In the genomic region with DNA sequence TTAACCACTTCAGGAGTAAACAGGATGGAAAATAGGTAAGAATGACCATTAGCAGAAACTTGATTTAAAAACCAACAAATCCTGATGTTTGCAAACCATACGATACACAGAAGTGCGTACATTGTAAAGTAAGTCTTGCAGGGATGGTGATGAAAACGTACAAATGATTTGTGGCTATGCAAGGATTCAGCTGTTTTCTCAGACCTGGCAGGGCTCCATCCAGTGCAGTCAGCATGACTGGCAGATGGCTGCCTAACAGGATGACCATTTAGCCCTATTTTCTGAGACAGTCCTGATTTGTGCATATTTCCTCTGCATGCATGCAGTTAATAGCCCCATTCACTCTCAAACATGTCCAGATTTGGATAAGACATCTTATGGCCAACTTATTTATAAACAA, we compare ENCODE assay signal across 19 cellular contexts.
DNase-seq lines count a peak whose midpoint lies in the region; ATAC-seq and TF ChIP-seq lines count a peak whose summit lies in the region.
"Had no signal": no experiment of that assay in that cellular context is flagged by ENCODE, and none has a peak within 500 bp of the region (broad histone marks: within the 10 kb centered on the region; RNA-seq: fewer than 3 reads in every experiment).

No MANE protein-coding gene starts in this region.

- DNase-seq in DMS53 (lab: John Stamatoyannopoulos, UW) (peak; percentile 76), IMR-90 (peak; percentile 63), astrocyte of the hippocampus (ENCODE audit: low read depth, low spot score) (peak; percentile 15), iris pigment epithelial cell (ENCODE audit: low read depth) (peak; percentile 57), T1000 (lab: John Stamatoyannopoulos, UW) (no peak), testis (no peak), A673 (ENCODE audit: low spot score) (no peak)
- no peak for DNase-seq in activated effector memory CD4-positive, alpha-beta T cell treated with anti-CD3 and anti-CD28 coated beads, Interleukin-2, amount 50 U/mL, for 16 hours
- DNase-seq: activated CD4-positive, alpha-beta T cell treated with anti-CD3 and anti-CD28 coated beads, Interleukin-2, amount 50 U/mL, for 4 hours; amniotic stem cell; left colon; NCI-H2107; NK-92 treated with Interleukin-12 subunit alpha and Interleukin-12 subunit beta, amount 100 ng/mL, for 24 hours; spleen; stomach; uterus had no signal

- H3K9me1 ChIP-seq in IMR-90 (ENCODE audit: insufficient read depth, low read length): no peaks in the 10 kb centered on the region

- dilution Hi-C loops in IMR-90 (cut with HindIII; ENCODE audit: low sequenced_read_pairs, unreplicated experiment): no loop called here

- H3K4ac ChIP-seq in IMR-90 (ENCODE audit: low read depth, low read length): no peak overlapping the region

- H4K5ac ChIP-seq in IMR-90 (ENCODE audit: low read depth, low read length): no peak overlapping the region

- no peak overlapping the region for H3K23ac ChIP-seq in IMR-90 (ENCODE audit: low read depth, low read length)

- H3K9ac ChIP-seq in IMR-90 (ENCODE audit: low read depth, low read length): no peak overlapping the region

- WGBS in IMR-90 (ENCODE audit: extremely low coverage in 2 of 2, insufficient read length in 1 of 2), 2 experiments: 67% methylated on average over 1 of the region's 3 CpGs; no CpG with 5 or more reads in 1 of the 2 experiments
- 86 to 96% methylated on average over 3 of the region's 3 CpGs for WGBS in testis, 2 donors

- H2AFZ ChIP-seq in IMR-90 (replicated peaks; ENCODE audit: low read length, poor library complexity): no peak overlapping the region

- H4K20me1 ChIP-seq in IMR-90 (ENCODE audit: insufficient read depth, low read length): no peaks in the 10 kb centered on the region

- no peak for ATAC-seq in IMR-90 (ENCODE audit: low read depth)
- ATAC-seq: GM12878, left colon had no signal

- intact Hi-C loops in IMR-90 (cut with micrococcal nuclease) (no loop called here), testis (cut with DNase I; ENCODE audit: low total_unique reads) (no loop called here), A673 (cut with micrococcal nuclease; ENCODE audit: unreplicated experiment) (no loop called here)

- no peak overlapping the region for H3K18ac ChIP-seq in IMR-90 (ENCODE audit: low read depth, low read length)

- H2BK120ac ChIP-seq in IMR-90 (ENCODE audit: low read depth, low read length): no peak overlapping the region

- no peaks in the 10 kb centered on the region for H3K79me1 ChIP-seq in IMR-90 (ENCODE audit: low read depth in 1 of 2, low read length in 2 of 2)

- no peak overlapping the region for H3K14ac ChIP-seq in IMR-90 (replicated peaks; ENCODE audit: low read depth, low read length)

- in situ Hi-C loops in IMR-90 (cut with MboI; ENCODE audit: low sequenced_read_pairs): no loop called here

- TF ChIP-seq RAD21 in IMR-90 (IDR thresholded peaks at IDR 0.05; ENCODE audit: low read length): no peak

- no peak overlapping the region for H2BK15ac ChIP-seq in IMR-90 (ENCODE audit: low read depth, low read length)

- POLR2A ChIA-PET in IMR-90 (lab: Charles Lee; ENCODE audit: unreplicated experiment) (no interaction called here), A673 (lab: Charles Lee; ENCODE audit: low non-redundant PET) (no interaction called here)

- no peak overlapping the region for H2BK20ac ChIP-seq in IMR-90 (ENCODE audit: low read depth, low read length)

- H3K9me3 ChIP-seq in IMR-90 (ENCODE audit: control insufficient read depth, insufficient read depth, low read length) (no peaks in the 10 kb centered on the region), testis (no peaks in the 10 kb centered on the region), A673 (ENCODE audit: low read depth, low read length, poor library complexity, severe bottlenecking) (no peaks in the 10 kb centered on the region)
- H3K9me3 ChIP-seq: SJSA1, uterus had no signal

- H4K91ac ChIP-seq in IMR-90 (ENCODE audit: insufficient read depth, low read depth, low read length): no peak overlapping the region

- H4K8ac ChIP-seq in IMR-90 (ENCODE audit: low read depth in 2 of 2, low read length in 2 of 2): no peak overlapping the region

- H3K4me3 ChIP-seq in IMR-90 (ENCODE audit: insufficient read depth, low read depth, low read length) (no peak overlapping the region), testis (no peak overlapping the region), A673 (ENCODE audit: low read depth, low read length, poor library complexity, severe bottlenecking) (no peak overlapping the region)
- H3K4me3 ChIP-seq: GM12878, SJSA1, spleen, stomach, uterus had no signal

- H3K27ac ChIP-seq in IMR-90 (ENCODE audit: insufficient read depth, low read length) (no peak overlapping the region), testis (no peak overlapping the region), A673 (ENCODE audit: low read depth, low read length, poor library complexity, severe bottlenecking) (no peak overlapping the region)
- H3K27ac ChIP-seq: epithelial cell of prostate, SJSA1, spleen, stomach, uterus had no signal

- H3K56ac ChIP-seq in IMR-90 (ENCODE audit: extremely low read depth, insufficient read depth, low read length): no peak overlapping the region

- H3K4me1 ChIP-seq in IMR-90 (ENCODE audit: control insufficient read depth, insufficient read depth, low read length) (no peaks in the 10 kb centered on the region; the same call in 1 of the 2 replicates), testis (no peaks in the 10 kb centered on the region), A673 (ENCODE audit: insufficient read depth, low read length, poor library complexity, severe bottlenecking) (no peaks in the 10 kb centered on the region)
- H3K4me1 ChIP-seq: SJSA1, spleen, stomach, uterus had no signal

- no peak overlapping the region for H2BK5ac ChIP-seq in IMR-90 (ENCODE audit: low read depth, low read length, poor library complexity, severe bottlenecking)

- no peaks in the 10 kb centered on the region for H3K36me3 ChIP-seq in IMR-90 (ENCODE audit: control insufficient read depth, insufficient read depth, low read length)
- H3K36me3 ChIP-seq in testis (ENCODE audit: low read depth, missing control alignments): no peaks in the 10 kb centered on the region
- no peaks in the 10 kb centered on the region for H3K36me3 ChIP-seq in A673 (ENCODE audit: insufficient read depth, low read length, poor library complexity, severe bottlenecking)
- H3K36me3 ChIP-seq: SJSA1, spleen, stomach, uterus had no signal

- TF ChIP-seq CTCF in IMR-90 (conservative IDR thresholded peaks at IDR 0.05; ENCODE audit: low read depth, low read length) (no peak), testis (IDR thresholded peaks at IDR 0.05) (no peak), A673 (conservative IDR thresholded peaks at IDR 0.05; ENCODE audit: low read depth, low read length) (no peak)

- H3K27me3 ChIP-seq in IMR-90 (ENCODE audit: control insufficient read depth, insufficient read depth, low read length) (no peaks in the 10 kb centered on the region; the same call in 1 of the 2 replicates), testis (no peaks in the 10 kb centered on the region), A673 (replicated peaks; ENCODE audit: insufficient read depth, low read depth, low read length, poor library complexity) (no peaks in the 10 kb centered on the region)
- H3K27me3 ChIP-seq: SJSA1, spleen, stomach, uterus had no signal

- H2AK9ac ChIP-seq in IMR-90 (replicated peaks; ENCODE audit: low read depth, low read length, poor library complexity): no peak overlapping the region

- TF ChIP-seq POLR2A in IMR-90 (IDR thresholded peaks at IDR 0.05; ENCODE audit: low read depth, low read length) (no peak), testis (IDR thresholded peaks at IDR 0.05) (no peak)

- CTCF ChIA-PET in IMR-90 (lab: Yijun Ruan, JAX) (no interaction called here), A673 (lab: Charles Lee) (no interaction called here)

- BruUV-seq in IMR-90 (replicated peaks; lab: Mats Ljungman, UMichigan) (no TSS peak), A673 (replicated peaks; lab: Mats Ljungman, UMichigan) (no TSS peak)

- H2AK5ac ChIP-seq in IMR-90 (ENCODE audit: low read depth, low read length): no peak overlapping the region

- no peak overlapping the region for H3K4me2 ChIP-seq in IMR-90 (ENCODE audit: low read depth, low read length)

TF ChIP-seq in IMR-90, 13 proteins besides CTCF, POLR2A, EP300 and RAD21:
- TF ChIP-seq NFE2L2 (IDR thresholded peaks at IDR 0.05; ENCODE audit: low read depth, low read length) (peak; percentile 14; the same call in 1 of the 2 replicates), BHLHE40 (IDR thresholded peaks at IDR 0.05; ENCODE audit: low read depth, low read length) (no peak), RCOR1 (IDR thresholded peaks at IDR 0.05; ENCODE audit: insufficient replicate concordance, low read length) (no peak)

Comparison
In these comparisons a context has a peak if more than half of its experiments do, and no peak if none do; other contexts are left out.
1. DNase-seq: peak in DMS53 (single experiment), IMR-90 (single experiment), astrocyte of the hippocampus (single experiment) and iris pigment epithelial cell (single experiment); none in T1000 (single experiment), testis (single experiment), A673 (single experiment) and activated effector memory CD4-positive, alpha-beta T cell treated with anti-CD3 and anti-CD28 coated beads, Interleukin-2, amount 50 U/mL, for 16 hours (single experiment).